In genomic region chr16:704552-705380, GRCh38 we compare ENCODE assay signal across 9 cellular contexts. TPM values are rescaled to one million over a fixed set of nuclear protein-coding genes. Genes with fewer than 3 reads are reported as not detected.
DNase-seq lines count a peak whose midpoint lies in the region; ATAC-seq and TF ChIP-seq lines count a peak whose summit lies in the region.
"Had no signal": no experiment of that assay in that cellular context is flagged by ENCODE, and none has a peak within 500 bp of the region (broad histone marks: within the 10 kb centered on the region; RNA-seq: fewer than 3 reads in every experiment).

No MANE protein-coding gene starts in this region.

- H3K4me1 ChIP-seq in ES-I3 (ENCODE audit: insufficient read depth, low read length) (peaks cover under 1% of the 10 kb centered on the region; the same call in 1 of the 2 replicates), PC-3 (ENCODE audit: insufficient read depth, low read length) (no peaks in the 10 kb centered on the region)

- no peaks in the 10 kb centered on the region for H3K79me2 ChIP-seq in PC-3 (ENCODE audit: low read length)

- H3K36me3 Mint-ChIP-seq in glutamatergic neuron (ENCODE audit: unreplicated experiment), result no peaks in the 10 kb centered on the region
- H3K36me3 Mint-ChIP-seq: CD4-positive, alpha-beta memory T cell had no signal

- DNase-seq in PC-3 (no peak), glutamatergic neuron (no peak)
- no peak for DNase-seq in stimulated activated CD4-positive, alpha-beta T cell treated with anti-CD3 and anti-CD28 coated beads, Interleukin-2, amount 100 ng/mL, for 48 hours
- no peak for DNase-seq in activated CD4-positive, alpha-beta T cell treated with anti-CD3 and anti-CD28 coated beads for 1 hour
- no peak for DNase-seq in activated CD4-positive, alpha-beta T cell treated with anti-CD3 and anti-CD28 coated beads, Interleukin-2, amount 50 U/mL, for 4 hours
- DNase-seq: CD4-positive, alpha-beta memory T cell; effector CD4-positive, alpha-beta T cell had no signal

- no peak for ATAC-seq in PC-3

- H3K9me3 Mint-ChIP-seq in glutamatergic neuron (ENCODE audit: unreplicated experiment), result peaks cover 14% of the 10 kb centered on the region

- H3K27me3 Mint-ChIP-seq in glutamatergic neuron (ENCODE audit: unreplicated experiment), result peaks cover 22% of the 10 kb centered on the region

- no peaks in the 10 kb centered on the region for H4K20me1 ChIP-seq in PC-3 (ENCODE audit: low read length)

- H3K27ac ChIP-seq in PC-3 (ENCODE audit: low read length), result no peak overlapping the region

- H3K36me3 ChIP-seq in ES-I3 (ENCODE audit: insufficient read depth, low read length) (no peaks in the 10 kb centered on the region), PC-3 (ENCODE audit: low read depth, low read length) (no peaks in the 10 kb centered on the region)

- intact Hi-C loops in PC-3 (cut with micrococcal nuclease), result no loop called here

- TF ChIP-seq CTCF in PC-3 (conservative IDR thresholded peaks at IDR 0.05; ENCODE audit: low read depth, low read length) (no peak), glutamatergic neuron (IDR thresholded peaks at IDR 0.05; ENCODE audit: partially characterized antibody, unreplicated experiment) (no peak)

- peak overlapping the region; percentile 72 for H3K4me2 ChIP-seq in PC-3 (ENCODE audit: low read length)

- H3K9me3 ChIP-seq in ES-I3 (ENCODE audit: control insufficient read depth, insufficient read depth, low read length), result no peaks in the 10 kb centered on the region
- H3K9me3 ChIP-seq in PC-3 (ENCODE audit: low read length), result no peaks in the 10 kb centered on the region

- CTCF ChIA-PET in PC-3 (lab: Charles Lee), result no interaction called here

- no peaks in the 10 kb centered on the region for H3K9me2 ChIP-seq in PC-3 (replicated peaks; ENCODE audit: low read length)

- H2AFZ ChIP-seq in PC-3 (ENCODE audit: low read length), result no peak overlapping the region

- no peaks in the 10 kb centered on the region for H3F3A ChIP-seq in PC-3 (ENCODE audit: low read length, unreplicated experiment)

- POLR2A ChIA-PET in PC-3 (lab: Charles Lee; ENCODE audit: unreplicated experiment), result no interaction called here

- peak overlapping the region; percentile 30 for H3K9ac ChIP-seq in ES-I3 (ENCODE audit: low read depth, low read length)
- no peak overlapping the region for H3K9ac ChIP-seq in PC-3 (ENCODE audit: low read length)

- H3K4me3 ChIP-seq in PC-3 (ENCODE audit: low read length), result peak overlapping the region; percentile 55
- H3K4me3 ChIP-seq: lung had no signal

- H3K27me3 ChIP-seq in PC-3 (ENCODE audit: low read length), result peaks cover 37% of the 10 kb centered on the region

- H3K4me1 Mint-ChIP-seq in glutamatergic neuron (ENCODE audit: low read depth, unreplicated experiment), result peaks cover 23% of the 10 kb centered on the region

- BruUV-seq in PC-3 (replicated peaks; lab: Mats Ljungman, UMichigan), result no TSS peak

- peak overlapping the region; percentile 87 for H3K4me3 Mint-ChIP-seq in glutamatergic neuron (ENCODE audit: unreplicated experiment)

- peak overlapping the region; percentile 8 for H3K27ac Mint-ChIP-seq in glutamatergic neuron (ENCODE audit: unreplicated experiment)
- H3K27ac Mint-ChIP-seq: CD4-positive, alpha-beta memory T cell had no signal

RNA-seq across cellular contexts. Expression of gene FBXL16, which starts 0.8 kb away (rescaled TPM):
- total RNA-seq in PC-3 (2014; rRNA removed), result 4.3 and 7.5 TPM in 2 replicates
- 85.1 TPM for total RNA-seq in glutamatergic neuron (ENCODE audit: unreplicated experiment)

RNA-seq across cellular contexts. Expression of gene METRN, which starts 10.2 kb away (rescaled TPM):
- 314 and 320 TPM in 2 replicates for total RNA-seq in PC-3 (2014; rRNA removed)
- 134 TPM for total RNA-seq in glutamatergic neuron (ENCODE audit: unreplicated experiment)

RNA-seq across cellular contexts. Expression of gene WDR24, which starts 14.6 kb away (rescaled TPM):
- total RNA-seq in PC-3 (2014; rRNA removed), result 9.5 and 12.7 TPM in 2 replicates
- 19.9 TPM for total RNA-seq in glutamatergic neuron (ENCODE audit: unreplicated experiment)

RNA-seq across cellular contexts. Expression of gene ANTKMT, which starts 16.2 kb away (rescaled TPM):
- total RNA-seq in PC-3 (2014; rRNA removed) (77.3 and 79.0 TPM in 2 replicates), glutamatergic neuron (ENCODE audit: unreplicated experiment) (61.1 TPM)

RNA-seq across cellular contexts. Expression of gene JMJD8, which starts 20.6 kb away (rescaled TPM):
- 81.3 and 90.5 TPM in 2 replicates for total RNA-seq in PC-3 (2014; rRNA removed)
- 26.1 TPM for total RNA-seq in glutamatergic neuron (ENCODE audit: unreplicated experiment)

Comparison
In these comparisons a context has a peak if more than half of its experiments do, and no peak if none do; other contexts are left out.
1. RNA of gene FBXL16, which starts 0.8 kb away (total RNA-seq): 85.1 TPM in glutamatergic neuron (single experiment); 4.3 to 7.5 TPM in PC-3; every median in the first group is over 10 times any median in the second.